Comparison of ENCODE assay signal across 8 cellular contexts in the genomic region with DNA sequence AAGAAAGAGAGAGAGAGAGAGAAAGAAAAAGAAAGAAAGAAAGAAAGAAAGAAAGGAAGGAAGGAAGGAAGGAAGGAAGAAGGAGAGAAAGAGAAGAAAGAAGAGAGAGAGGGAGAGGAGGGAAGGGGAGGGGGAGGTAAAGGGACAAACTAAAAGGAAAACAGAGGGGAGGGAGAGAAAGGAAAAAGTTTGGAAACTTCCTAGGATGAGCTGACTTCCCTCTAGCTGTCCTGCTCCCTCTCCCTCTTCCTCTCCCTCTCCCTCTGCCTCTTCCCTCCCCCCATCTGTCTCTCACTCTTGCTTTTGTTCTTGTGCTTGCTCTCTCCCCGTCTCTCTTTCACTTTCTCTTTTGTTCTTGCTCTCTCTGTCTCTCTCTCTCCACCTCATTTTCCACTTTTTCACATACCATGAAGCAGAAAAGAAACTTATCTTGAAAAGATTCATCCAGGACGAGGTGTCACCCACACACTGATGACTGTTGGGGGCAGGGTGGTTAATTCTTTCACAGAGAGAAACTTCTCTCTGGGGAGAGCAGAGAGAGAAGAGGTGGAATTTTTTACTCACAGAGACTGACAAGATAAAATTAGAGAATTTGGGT. TPM values are rescaled to one million over a fixed set of nuclear protein-coding genes. Genes with fewer than 3 reads are reported as not detected.
DNase-seq lines count a peak whose midpoint lies in the region; ATAC-seq and TF ChIP-seq lines count a peak whose summit lies in the region.

No MANE protein-coding gene starts in this region.

- H3K4me1 ChIP-seq in gastroesophageal sphincter (peaks cover 0 to 9% (median 0%) of the 10 kb centered on the region in 3 donors), smooth muscle cell (ENCODE audit: low read depth) (peaks cover 5% of the 10 kb centered on the region)

- POLR2A ChIA-PET in activated CD4-positive, alpha-beta memory T cell treated with anti-CD3 and anti-CD28 coated beads, Interleukin-2, amount 10 ng/mL, durations not matched to agents 7 days and 5 days (lab: Charles Lee): interaction anchor here (0.8 to 3.2 kb wide), 6 partner anchors 10 to 156 kb away, joined by 3 to 14 read pairs (median 4); partner anchors contain the start of gene IRF4

- H3K36me3 ChIP-seq in gastroesophageal sphincter (no peaks in the 10 kb centered on the region), smooth muscle cell (ENCODE audit: low read depth) (no peaks in the 10 kb centered on the region)

- H3K79me2 ChIP-seq in smooth muscle cell (ENCODE audit: low read depth): no peaks in the 10 kb centered on the region

- H3K36me3 Mint-ChIP-seq in activated CD4-positive, alpha-beta memory T cell treated with anti-CD3 and anti-CD28 coated beads, Interleukin-2, amount 10 ng/mL, durations not matched to agents 7 days and 5 days (ENCODE audit: low read depth): no peaks in the 10 kb centered on the region
- no peaks in the 10 kb centered on the region for H3K36me3 Mint-ChIP-seq in progenitor cell of endocrine pancreas (ENCODE audit: insufficient read depth)

- TF ChIP-seq CTCF in gastroesophageal sphincter (IDR thresholded peaks at IDR 0.05) (no peak), smooth muscle cell (IDR thresholded peaks at IDR 0.05; ENCODE audit: borderline replicate concordance, insufficient read depth, poor library complexity, severe bottlenecking) (no peak), progenitor cell of endocrine pancreas (IDR thresholded peaks at IDR 0.05; ENCODE audit: unreplicated experiment) (no peak)

- H3K4me1 Mint-ChIP-seq in activated CD4-positive, alpha-beta memory T cell treated with anti-CD3 and anti-CD28 coated beads, Interleukin-2, amount 10 ng/mL, durations not matched to agents 7 days and 5 days: peaks cover 38% of the 10 kb centered on the region
- H3K4me1 Mint-ChIP-seq in progenitor cell of endocrine pancreas (ENCODE audit: low read depth): no peaks in the 10 kb centered on the region

- peak overlapping the region; percentile 62 for H3K4me3 Mint-ChIP-seq in activated CD4-positive, alpha-beta memory T cell treated with anti-CD3 and anti-CD28 coated beads, Interleukin-2, amount 10 ng/mL, durations not matched to agents 7 days and 5 days
- H3K4me3 Mint-ChIP-seq in progenitor cell of endocrine pancreas (ENCODE audit: low read depth): no peak overlapping the region

- H3K27me3 Mint-ChIP-seq in activated CD4-positive, alpha-beta memory T cell treated with anti-CD3 and anti-CD28 coated beads, Interleukin-2, amount 10 ng/mL, durations not matched to agents 7 days and 5 days: no peaks in the 10 kb centered on the region
- H3K27me3 Mint-ChIP-seq in progenitor cell of endocrine pancreas: peaks cover 4% of the 10 kb centered on the region

- H3K4me2 ChIP-seq in smooth muscle cell: peak overlapping the region; percentile 68

- H3K9me3 Mint-ChIP-seq in activated CD4-positive, alpha-beta memory T cell treated with anti-CD3 and anti-CD28 coated beads, Interleukin-2, amount 10 ng/mL, durations not matched to agents 7 days and 5 days: no peaks in the 10 kb centered on the region
- no peaks in the 10 kb centered on the region for H3K9me3 Mint-ChIP-seq in progenitor cell of endocrine pancreas (ENCODE audit: low read depth)

- WGBS in gastroesophageal sphincter (ENCODE audit: low coverage in 1 of 2), 2 donors: 0 to 5% methylated on average over 2 of the region's 2 CpGs
- 15% methylated on average over 2 of the region's 2 CpGs for WGBS in smooth muscle cell (ENCODE audit: low lambda C conversion rate)

- DNase-seq in activated CD4-positive, alpha-beta memory T cell treated with anti-CD3 and anti-CD28 coated beads, Interleukin-2, amount 10 ng/mL, durations not matched to agents 7 days and 5 days: peak; percentile 46
- no peak for DNase-seq in smooth muscle cell (lab: John Stamatoyannopoulos, UW; ENCODE audit: unreplicated experiment)
- DNase-seq in progenitor cell of endocrine pancreas (ENCODE audit: low spot score, unreplicated experiment): no peak
- DNase-seq in DMS153 treated with DMSO at 0.1 percent for 48 hours (lab: John Stamatoyannopoulos, UW; ENCODE audit: unreplicated experiment): no peak
- DNase-seq in NCI-H446 treated with DMSO at 0.1 percent for 48 hours (lab: John Stamatoyannopoulos, UW): no peak

- H3K4me3 ChIP-seq in gastroesophageal sphincter: peak overlapping the region; percentile 23 to 33
- peak overlapping the region; percentile 37 for H3K4me3 ChIP-seq in smooth muscle cell

- H3K27me3 ChIP-seq in gastroesophageal sphincter (no peaks in the 10 kb centered on the region), smooth muscle cell (ENCODE audit: low read depth) (peaks cover 2% of the 10 kb centered on the region)

- H4K20me1 ChIP-seq in smooth muscle cell (ENCODE audit: low read depth): no peaks in the 10 kb centered on the region

- no peak for TF ChIP-seq POLR2A in gastroesophageal sphincter (IDR thresholded peaks at IDR 0.05)

- H3K27ac ChIP-seq in gastroesophageal sphincter: peak overlapping the region in 3 of 4 donors; percentile 63 to 71 (median 65)
- H3K27ac ChIP-seq in smooth muscle cell (ENCODE audit: low read depth): no peak overlapping the region

- H3K27ac Mint-ChIP-seq in activated CD4-positive, alpha-beta memory T cell treated with anti-CD3 and anti-CD28 coated beads, Interleukin-2, amount 10 ng/mL, durations not matched to agents 7 days and 5 days: peak overlapping the region; percentile 81
- no peak overlapping the region for H3K27ac Mint-ChIP-seq in progenitor cell of endocrine pancreas

- H3K9ac ChIP-seq in smooth muscle cell (ENCODE audit: low read depth): peak overlapping the region; percentile 18

- peak overlapping the region; percentile 84 for H2AFZ ChIP-seq in smooth muscle cell (ENCODE audit: low read depth)

- H3K9me3 ChIP-seq in gastroesophageal sphincter: no peaks in the 10 kb centered on the region
- H3K9me3 ChIP-seq in smooth muscle cell (replicated peaks; ENCODE audit: low read depth): no peaks in the 10 kb centered on the region

- ATAC-seq in GM18907 (IDR thresholded peaks at IDR 0.05; ENCODE audit: unreplicated experiment) (peak; percentile 65), HG03432 (IDR thresholded peaks at IDR 0.05; ENCODE audit: unreplicated experiment) (peak; percentile 77), gastroesophageal sphincter (peak; percentile 61)

- no peaks in the 10 kb centered on the region for H3F3A ChIP-seq in smooth muscle cell (ENCODE audit: low read depth)

- CTCF ChIA-PET in activated CD4-positive, alpha-beta memory T cell treated with anti-CD3 and anti-CD28 coated beads, Interleukin-2, amount 10 ng/mL, durations not matched to agents 7 days and 5 days (lab: Charles Lee): no interaction called here

- no peak for TF ChIP-seq EP300 in gastroesophageal sphincter (IDR thresholded peaks at IDR 0.05)

RNA-seq across cellular contexts. Expression of gene DUSP22, which starts 56.4 kb away (rescaled TPM):
- total RNA-seq in activated CD4-positive, alpha-beta memory T cell treated with anti-CD3 and anti-CD28 coated beads, Interleukin-2, amount 10 ng/mL, durations not matched to agents 7 days and 5 days: 10 to 100 TPM; 36.3 to 41.5 TPM
- total RNA-seq in gastroesophageal sphincter (10 to 100 TPM; 67.0 to 97.3 (median 78.0) TPM), smooth muscle cell (15.7 and 19.1 TPM in 2 replicates), progenitor cell of endocrine pancreas (39.0 and 40.4 TPM in 2 replicates)
- 16.3 and 17.2 TPM in 2 replicates for polyA plus RNA-seq in smooth muscle cell
